Comparison of ENCODE assay signal across 1 cellular context in genomic region chr3:141379250-141379872, GRCh38.
TF ChIP-seq lines count a peak whose summit lies in the region.

No MANE protein-coding gene starts in this region.

TF ChIP-seq in GM12878, 131 proteins besides CTCF, POLR2A, EP300 and RAD21 (continued from another document):
- TF ChIP-seq E4F1 (IDR thresholded peaks at IDR 0.05; ENCODE audit: borderline replicate concordance, partially characterized antibody) (no peak), ATF3 (IDR thresholded peaks at IDR 0.05; ENCODE audit: borderline replicate concordance, extremely low read depth, low read depth, low read length) (no peak), HSF1 (IDR thresholded peaks at IDR 0.05; ENCODE audit: low read depth, low read length) (no peak), FOXK2 (IDR thresholded peaks at IDR 0.05) (no peak), ZSCAN29 (IDR thresholded peaks at IDR 0.05) (peak; percentile 88), TARDBP (IDR thresholded peaks at IDR 0.05; ENCODE audit: borderline replicate concordance) (no peak)
